In the genomic region with DNA sequence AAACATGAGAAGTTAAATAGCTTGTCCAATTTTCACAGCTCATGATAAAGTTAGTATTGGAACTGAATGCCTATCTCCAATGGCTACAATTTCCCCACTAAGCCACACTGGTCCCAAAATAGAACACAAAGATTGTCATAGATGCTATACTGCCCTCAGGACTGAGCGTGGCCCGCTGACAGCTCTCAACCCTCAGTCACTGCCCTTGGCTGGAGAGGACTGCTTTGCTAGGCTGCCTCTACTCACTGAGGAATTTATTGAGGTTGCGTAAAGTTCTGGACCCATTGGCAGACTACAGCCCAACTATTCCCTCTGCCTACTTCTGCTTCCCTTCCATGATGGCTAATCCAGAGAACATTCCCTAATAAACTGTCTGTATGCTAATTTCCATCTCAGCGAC, we compare ENCODE assay signal across 5 cellular contexts.
"Had no signal": no experiment of that assay in that cellular context is flagged by ENCODE, and none has a peak within 500 bp of the region (broad histone marks: within the 10 kb centered on the region; RNA-seq: fewer than 3 reads in every experiment).

No MANE protein-coding gene starts in this region.

- H3K4me3 Mint-ChIP-seq: GM23338, H9, IgD-negative memory B cell had no signal

- H3K4me3 ChIP-seq: GM23338 had no signal

- DNase-seq: H9, HCEC 1CT, KBM-7 had no signal

- H3K27ac Mint-ChIP-seq: GM23338 had no signal

- H3K27me3 Mint-ChIP-seq: IgD-negative memory B cell had no signal

- H3K4me1 Mint-ChIP-seq: GM23338, H9 had no signal

- ATAC-seq: GM23338 had no signal
